19 cellular contexts compared by ENCODE assay signal in genomic region chr6:96704713-96705112, GRCh38.
A peak's percentile ranks its signal among the peaks of the same experiment; 100 is the strongest.
DNase-seq lines count a peak whose midpoint lies in the region; ATAC-seq and TF ChIP-seq lines count a peak whose summit lies in the region.
"Had no signal": no experiment of that assay in that cellular context is flagged by ENCODE, and none has a peak within 500 bp of the region (broad histone marks: within the 10 kb centered on the region; RNA-seq: fewer than 3 reads in every experiment).

No MANE protein-coding gene starts in this region.

- no peak for DNase-seq in activated CD4-positive, CD25-positive, alpha-beta regulatory T cell treated with anti-CD3 and anti-CD28 coated beads, Interleukin-2, amount 50 U/mL, for 72 hours
- DNase-seq in HCEC 1CT (peak; percentile 17), myocyte (ENCODE audit: low read depth) (peak; percentile 22), NOMO-1 treated with dmso at 0.1 percent for 144 hours (lab: John Stamatoyannopoulos, UW; ENCODE audit: unreplicated experiment) (no peak), iPS-NIHi7 (ENCODE audit: extremely low spot score) (no peak), HAP-1 (ENCODE audit: low spot score in 2 of 2) (no peak)
- DNase-seq: activated CD4-positive, alpha-beta memory T cell treated with anti-CD3 and anti-CD28 coated beads for 36 hours; caudate nucleus; dorsolateral prefrontal cortex; Kasumi-1; left ventricle myocardium inferior; NK-92 treated with Interleukin-12 subunit alpha and Interleukin-12 subunit beta, amount 100 ng/mL, for 24 hours; retina; stimulated activated naive CD4-positive, alpha-beta T cell had no signal

- H3K4me1 ChIP-seq in OCI-LY1 (ENCODE audit: insufficient read depth, low read length, severe bottlenecking) (peaks cover 29% of the 10 kb centered on the region), HAP-1 (peaks cover 6% of the 10 kb centered on the region)
- H3K4me1 ChIP-seq: A549; BLaER1 treated with 17β-estradiol and CSF1 and Interleukin-3, amounts not matched to agents 10 nM and 100 nM; left ventricle myocardium inferior; tibial nerve had no signal

- no peak overlapping the region for H3K4me2 ChIP-seq in OCI-LY1 (ENCODE audit: low read length)
- H3K4me2 ChIP-seq: A549; BLaER1 treated with 17β-estradiol and CSF1 and Interleukin-3, amounts not matched to agents 10 nM and 100 nM had no signal

- no peaks in the 10 kb centered on the region for H4K20me1 ChIP-seq in OCI-LY1 (ENCODE audit: insufficient read depth, low read length)
- H4K20me1 ChIP-seq: BLaER1 treated with 17β-estradiol and CSF1 and Interleukin-3, amounts not matched to agents 10 nM and 100 nM had no signal

- H2AFZ ChIP-seq in OCI-LY1 (ENCODE audit: low read length): 0 out of 2 replicates have a peak overlapping the region, but pooled peaks have one; percentile 30

- no peaks in the 10 kb centered on the region for H3K79me2 ChIP-seq in OCI-LY1 (ENCODE audit: insufficient read depth, low read length)

- TF ChIP-seq CTCF in OCI-LY1 (IDR thresholded peaks at IDR 0.05; ENCODE audit: low read length): no peak

- H3K9me3 ChIP-seq in OCI-LY1 (ENCODE audit: low read length) (no peaks in the 10 kb centered on the region), HAP-1 (no peaks in the 10 kb centered on the region)
- H3K9me3 ChIP-seq: A549; BLaER1 treated with 17β-estradiol and CSF1 and Interleukin-3, amounts not matched to agents 10 nM and 100 nM; left ventricle myocardium inferior; tibial nerve had no signal

- H3K27me3 ChIP-seq in OCI-LY1 (ENCODE audit: insufficient read depth, low read length): no peaks in the 10 kb centered on the region
- H3K27me3 ChIP-seq in HAP-1 (ENCODE audit: low read depth): no peaks in the 10 kb centered on the region
- H3K27me3 ChIP-seq: BLaER1 treated with 17β-estradiol and CSF1 and Interleukin-3, amounts not matched to agents 10 nM and 100 nM; dorsolateral prefrontal cortex; tibial nerve had no signal

- H3K4me3 ChIP-seq in OCI-LY1 (ENCODE audit: low read depth, low read length, poor library complexity, severe bottlenecking) (no peak overlapping the region), HAP-1 (no peak overlapping the region)
- H3K4me3 ChIP-seq: A549; BLaER1 treated with 17β-estradiol and CSF1 and Interleukin-3, amounts not matched to agents 10 nM and 100 nM; dorsolateral prefrontal cortex; left ventricle myocardium inferior; tibial nerve had no signal

- H3K9ac ChIP-seq in OCI-LY1 (ENCODE audit: low read length): no peak overlapping the region
- H3K9ac ChIP-seq: BLaER1 treated with 17β-estradiol and CSF1 and Interleukin-3, amounts not matched to agents 10 nM and 100 nM had no signal

- in situ Hi-C loops in HAP-1 (cut with MboI; ENCODE audit: low sequenced_read_pairs): no loop called here

- H3K27ac ChIP-seq in OCI-LY1 (ENCODE audit: low read depth, low read length, poor library complexity, severe bottlenecking): peak overlapping the region; percentile 36
- H3K27ac ChIP-seq: A549; BLaER1 treated with 17β-estradiol and CSF1 and Interleukin-3, amounts not matched to agents 10 nM and 100 nM; dorsolateral prefrontal cortex; left ventricle myocardium inferior; tibial nerve had no signal

- peak; percentile 62 to 68 for ATAC-seq in activated CD4-positive, CD25-positive, alpha-beta regulatory T cell treated with anti-CD3 and anti-CD28 coated beads, Interleukin-2, amount 50 U/mL, for 24 hours
- ATAC-seq: A549 had no signal

- no peaks in the 10 kb centered on the region for H3F3A ChIP-seq in OCI-LY1 (ENCODE audit: insufficient read depth, low read length)

- H3K9me2 ChIP-seq in OCI-LY1 (ENCODE audit: low read depth, low read length): no peaks in the 10 kb centered on the region

- no peaks in the 10 kb centered on the region for H3K36me3 ChIP-seq in OCI-LY1 (ENCODE audit: insufficient read depth, low read length)
- no peaks in the 10 kb centered on the region for H3K36me3 ChIP-seq in HAP-1 (replicated peaks)
- H3K36me3 ChIP-seq: BLaER1 treated with 17β-estradiol and CSF1 and Interleukin-3, amounts not matched to agents 10 nM and 100 nM; left ventricle myocardium inferior; tibial nerve had no signal

Comparison
In these comparisons a context has a peak if more than half of its experiments do, and no peak if none do; other contexts are left out.
1. DNase-seq: peak in HCEC 1CT (single experiment) and myocyte (single experiment); none in activated CD4-positive, CD25-positive, alpha-beta regulatory T cell treated with anti-CD3 and anti-CD28 coated beads, Interleukin-2, amount 50 U/mL, for 72 hours (single experiment), NOMO-1 treated with dmso at 0.1 percent for 144 hours (single experiment), iPS-NIHi7 (single experiment) and HAP-1 (0 of 2).